Comparison of ENCODE assay signal across 9 cellular contexts in the genomic region with DNA sequence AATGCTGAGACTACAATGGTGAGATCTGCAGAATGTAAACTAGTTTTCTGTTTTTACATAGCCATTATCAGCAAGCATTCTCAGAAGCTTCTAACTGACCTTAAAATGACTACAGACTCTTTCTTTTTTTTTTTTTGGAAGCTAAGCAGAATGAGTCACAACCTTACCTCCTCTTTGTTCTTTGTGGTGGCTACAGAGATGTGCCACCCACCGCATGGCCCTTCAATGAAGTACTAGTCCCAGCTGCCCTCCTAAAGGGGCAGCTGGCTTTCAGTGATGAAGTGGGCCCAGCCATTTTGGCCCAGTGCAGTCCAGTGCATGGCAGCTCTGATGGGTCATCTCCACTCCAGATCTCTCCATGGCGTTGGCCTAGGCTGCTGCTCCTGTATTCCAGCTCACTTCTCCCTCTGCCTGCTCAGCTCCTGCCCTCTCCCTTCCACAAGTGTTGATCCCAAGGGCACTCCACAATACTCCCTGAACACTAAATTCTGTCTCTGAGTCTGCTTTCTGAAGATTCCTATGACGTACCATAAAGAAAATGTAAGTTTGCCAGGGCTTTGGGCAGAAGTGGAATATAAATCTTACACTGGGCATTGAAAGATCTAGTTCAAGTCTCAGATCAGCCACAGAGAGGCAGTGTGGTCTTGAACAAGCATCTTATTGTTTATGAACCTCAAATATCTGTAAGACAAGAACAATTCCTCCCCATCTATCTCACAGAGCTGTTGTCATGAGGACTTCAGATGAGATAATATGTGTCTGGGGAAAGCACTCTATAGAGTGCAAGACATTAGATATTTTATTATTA.
DNase-seq lines count a peak whose midpoint lies in the region; ATAC-seq, FAIRE-seq and TF ChIP-seq lines count a peak whose summit lies in the region.
"Had no signal": no experiment of that assay in that cellular context is flagged by ENCODE, and none has a peak within 500 bp of the region (broad histone marks: within the 10 kb centered on the region; RNA-seq: fewer than 3 reads in every experiment).

No MANE protein-coding gene starts in this region.

- peaks cover 10% of the 10 kb centered on the region; the same call in 1 of the 2 replicates for H3K27me3 ChIP-seq in PC-9 (ENCODE audit: insufficient read depth, low read depth)

- H3K4me3 ChIP-seq in AG09309 (ENCODE audit: control insufficient read depth, low read depth, low read length) (no peak overlapping the region), PC-9 (no peak overlapping the region)

- H3K9me3 ChIP-seq in PC-9 (ENCODE audit: insufficient read depth, low read depth), result no peaks in the 10 kb centered on the region

- H3K36me3 ChIP-seq in PC-9 (ENCODE audit: low read depth), result no peaks in the 10 kb centered on the region

- no peak overlapping the region for H2AFZ ChIP-seq in PC-9

- no TSS peak for BruUV-seq in PC-9 (replicated peaks; lab: Mats Ljungman, UMichigan)

- no peaks in the 10 kb centered on the region for H3K9me2 ChIP-seq in PC-9 (ENCODE audit: insufficient read depth)

- TF ChIP-seq CTCF in AG09309 (IDR thresholded peaks at IDR 0.05; ENCODE audit: control insufficient read depth, insufficient read depth, low read depth, low read length, missing control alignments), result peak; percentile 32
- TF ChIP-seq CTCF in PC-9 (conservative IDR thresholded peaks at IDR 0.05), result peak; percentile 28; the same call in 1 of the 2 replicates

- no peaks in the 10 kb centered on the region for H3K4me1 ChIP-seq in PC-9 (replicated peaks; ENCODE audit: insufficient read depth)

- POLR2A ChIA-PET in PC-9 (lab: Charles Lee; ENCODE audit: unreplicated experiment), result interaction anchor here (0.6 kb wide), 1 partner anchor 552 kb away, joined by 3 read pairs; no protein-coding TSS in a partner anchor

- H3K4me2 ChIP-seq in PC-9, result no peak overlapping the region

- no peak overlapping the region for H3K27ac ChIP-seq in PC-9

- no peaks in the 10 kb centered on the region; the same call in 1 of the 2 replicates for H4K20me1 ChIP-seq in PC-9 (ENCODE audit: insufficient read depth)

- peak; percentile 45 for ATAC-seq in GM18519 (IDR thresholded peaks at IDR 0.05; ENCODE audit: low FRiP score, unreplicated experiment)
- peak; percentile 78 for ATAC-seq in Right ventricle myocardium superior (ENCODE audit: poor library complexity)
- no peak for ATAC-seq in HG03571 (IDR thresholded peaks at IDR 0.05; ENCODE audit: unreplicated experiment)
- ATAC-seq in GM18520 (IDR thresholded peaks at IDR 0.05; ENCODE audit: unreplicated experiment), result no peak

- no peaks in the 10 kb centered on the region for H3F3A ChIP-seq in PC-9 (ENCODE audit: insufficient read depth, low read depth)

- CTCF ChIA-PET in PC-9 (lab: Charles Lee), result no interaction called here

- no peak for DNase-seq in AG09309 (ENCODE audit: low read depth)
- no peak for DNase-seq in PC-9
- DNase-seq in Right ventricle myocardium superior, result no peak
- no peak for DNase-seq in activated effector memory CD4-positive, alpha-beta T cell treated with Interleukin-2 at 50 U/mL for 16 hours
- DNase-seq in frontal cortex (ENCODE audit: low spot score in 2 of 2), result no peak

- FAIRE-seq in frontal cortex (lab: Jason Lieb, UNC), result no peak
- FAIRE-seq: G401.6 had no signal

- intact Hi-C loops in PC-9 (cut with micrococcal nuclease; ENCODE audit: unreplicated experiment) (loop anchor here (10.0 kb wide), 1 partner anchor 610 kb away; no protein-coding TSS in a partner anchor), Right ventricle myocardium superior (cut with DNase I) (loop anchor here (10.0 kb wide), 1 partner anchor 490 kb away; the partner anchor contains the start of genes BRCA2 and ZAR1L)

- H3K79me2 ChIP-seq in PC-9 (ENCODE audit: low read depth), result no peaks in the 10 kb centered on the region

Comparison
In these comparisons a context has a peak if more than half of its experiments do, and no peak if none do; other contexts are left out.
1. ATAC-seq: peak in GM18519 (single experiment) and Right ventricle myocardium superior (single experiment); none in HG03571 (single experiment) and GM18520 (single experiment).